ENCODE assay signal across 8 cellular contexts in the genomic region with DNA sequence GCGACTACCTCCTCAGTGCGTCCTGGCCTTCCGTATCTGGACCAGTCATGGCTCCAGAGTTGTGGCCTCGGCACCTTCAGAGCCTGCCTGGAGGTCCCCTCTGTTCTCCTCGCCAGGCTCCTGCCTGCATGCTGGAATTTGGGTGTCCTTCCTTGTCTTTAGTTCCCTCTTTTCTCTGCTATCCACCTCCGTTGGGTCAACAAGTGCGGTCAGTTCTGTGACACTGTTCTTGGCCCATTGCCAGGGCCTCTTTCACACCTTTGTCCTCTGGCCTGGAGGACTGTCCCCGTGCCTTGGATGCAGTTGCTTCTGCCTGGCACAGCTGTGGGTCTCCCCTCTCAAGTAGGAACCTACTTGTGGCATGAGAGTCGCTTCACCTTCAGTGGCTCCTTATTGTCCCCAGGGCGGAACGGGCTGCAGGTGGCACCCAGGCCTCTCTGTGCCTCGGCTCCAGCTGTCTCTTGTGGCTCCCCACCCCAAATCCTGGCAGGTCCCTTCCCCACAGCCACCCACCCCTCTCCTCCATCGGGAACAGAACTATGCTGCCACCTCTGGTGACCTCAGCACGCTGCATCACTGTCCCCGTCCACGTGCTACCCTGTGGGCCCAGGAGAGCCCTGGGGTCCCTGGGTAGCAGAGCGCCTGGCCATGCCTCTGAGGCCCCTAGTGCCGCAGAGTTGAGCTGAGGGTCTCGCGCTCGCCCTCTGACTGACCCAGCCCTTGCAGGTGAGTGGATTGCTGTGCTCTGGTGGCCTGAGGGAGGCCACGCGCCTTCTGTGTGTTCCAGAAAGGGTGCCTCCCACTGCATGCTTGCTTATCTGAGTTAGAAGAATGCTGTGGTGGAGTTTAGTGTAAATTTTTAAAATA. TPM values are rescaled to one million over a fixed set of nuclear protein-coding genes. Genes with fewer than 3 reads are reported as not detected.
A peak's percentile ranks its signal among the peaks of the same experiment; 100 is the strongest.
DNase-seq lines count a peak whose midpoint lies in the region; ATAC-seq and TF ChIP-seq lines count a peak whose summit lies in the region.

No MANE protein-coding gene starts in this region.

- peaks cover 6% of the 10 kb centered on the region; the same call in 1 of the 2 replicates for H3K4me1 ChIP-seq in MM.1S (ENCODE audit: low read length)
- H3K4me1 ChIP-seq in gastrocnemius medialis, result peaks cover 44 to 49% of the 10 kb centered on the region in 2 donors
- H3K4me1 ChIP-seq in naive thymus-derived CD4-positive, alpha-beta T cell (ENCODE audit: control insufficient read depth in 2 of 2, insufficient read depth in 2 of 2, low read length in 2 of 2), result peaks cover 23 to 42% of the 10 kb centered on the region in 2 donors

- H3K9ac ChIP-seq in MM.1S (ENCODE audit: low read length), result no peak overlapping the region

- H3K27ac Mint-ChIP-seq in dendritic cell treated with granulocyte-macrophage colony-stimulating factor and Interleukin-4, amounts not matched to agents 40 ng/mL and 50 ng/mL, for 4 days, result peak overlapping the region; percentile 28
- H3K27ac Mint-ChIP-seq in naive thymus-derived CD4-positive, alpha-beta T cell, result peak overlapping the region in 3 of 9 donors; percentile 45 to 76 (median 55)

- H3K36me3 Mint-ChIP-seq in dendritic cell treated with granulocyte-macrophage colony-stimulating factor and Interleukin-4, amounts not matched to agents 40 ng/mL and 50 ng/mL, for 4 days (ENCODE audit: low read depth), result peaks cover 56% of the 10 kb centered on the region
- peaks cover 12 to 39% (median 21%) of the 10 kb centered on the region in 5 donors for H3K36me3 Mint-ChIP-seq in naive thymus-derived CD4-positive, alpha-beta T cell

- H3K9me2 ChIP-seq in MM.1S (replicated peaks; ENCODE audit: insufficient read depth, low read length), result no peaks in the 10 kb centered on the region

- H3K36me3 ChIP-seq in MM.1S (replicated peaks; ENCODE audit: insufficient read depth, low read length) (peaks cover 5% of the 10 kb centered on the region; the same call in 1 of the 2 replicates), gastrocnemius medialis (peaks cover 0 to 43% of the 10 kb centered on the region in 2 donors)
- peaks cover 10 to 44% (median 13%) of the 10 kb centered on the region in 3 experiments for H3K36me3 ChIP-seq in naive thymus-derived CD4-positive, alpha-beta T cell (ENCODE audit: control insufficient read depth in 2 of 3, insufficient read depth in 3 of 3, low read length in 3 of 3)

- peak; percentile 34 for TF ChIP-seq CTCF in MM.1S (IDR thresholded peaks at IDR 0.05; ENCODE audit: low read length)
- TF ChIP-seq CTCF in gastrocnemius medialis (IDR thresholded peaks at IDR 0.05 in 4 of 5, conservative IDR thresholded peaks at IDR 0.05 in 1 of 5), result peak in 2 of 5 experiments; percentile 12 to 30

- peaks cover 82% of the 10 kb centered on the region for H3K79me2 ChIP-seq in MM.1S (ENCODE audit: low read length)

- no peaks in the 10 kb centered on the region for H3K9me3 ChIP-seq in MM.1S (replicated peaks; ENCODE audit: insufficient read depth, low read length)
- no peaks in the 10 kb centered on the region for H3K9me3 ChIP-seq in gastrocnemius medialis
- no peaks in the 10 kb centered on the region for H3K9me3 ChIP-seq in naive thymus-derived CD4-positive, alpha-beta T cell (ENCODE audit: control insufficient read depth in 2 of 3, low read length in 3 of 3)

- no peak overlapping the region for H3K4me2 ChIP-seq in MM.1S (ENCODE audit: low read depth, low read length)

- in situ Hi-C loops in gastrocnemius medialis (cut with MboI; ENCODE audit: low sequenced_read_pairs in 4 of 4), result no loop called here

- H3F3A ChIP-seq in MM.1S (ENCODE audit: insufficient read depth, low read length), result no peaks in the 10 kb centered on the region

- H3K4me3 ChIP-seq in MM.1S (ENCODE audit: low read length) (no peak overlapping the region), gastrocnemius medialis (no peak overlapping the region)
- H3K4me3 ChIP-seq in naive thymus-derived CD4-positive, alpha-beta T cell (ENCODE audit: low read length), result no peak overlapping the region

- no peaks in the 10 kb centered on the region for H3K27me3 Mint-ChIP-seq in dendritic cell treated with granulocyte-macrophage colony-stimulating factor and Interleukin-4, amounts not matched to agents 40 ng/mL and 50 ng/mL, for 4 days
- H3K27me3 Mint-ChIP-seq in naive thymus-derived CD4-positive, alpha-beta T cell, result no peaks in the 10 kb centered on the region

- CTCF ChIA-PET in naive thymus-derived CD4-positive, alpha-beta T cell (lab: Charles Lee), result interaction anchor here (0.6 kb wide), 1 partner anchor 31 kb away, joined by 3 read pairs; no protein-coding TSS in a partner anchor

- H3K27ac ChIP-seq in MM.1S (ENCODE audit: low read length), result no peak overlapping the region
- H3K27ac ChIP-seq in gastrocnemius medialis, result peak overlapping the region; percentile 34 to 69 (median 60)
- no peak overlapping the region for H3K27ac ChIP-seq in naive thymus-derived CD4-positive, alpha-beta T cell (ENCODE audit: low read depth, low read length)

- H2AFZ ChIP-seq in MM.1S (ENCODE audit: low read length), result no peak overlapping the region

- H4K20me1 ChIP-seq in MM.1S (ENCODE audit: insufficient read depth, low read length), result peaks cover 12% of the 10 kb centered on the region

- H3K4me1 Mint-ChIP-seq in dendritic cell treated with granulocyte-macrophage colony-stimulating factor and Interleukin-4, amounts not matched to agents 40 ng/mL and 50 ng/mL, for 4 days (ENCODE audit: low read depth), result peaks cover 44% of the 10 kb centered on the region
- peaks cover 39 to 49% (median 44%) of the 10 kb centered on the region in 7 donors for H3K4me1 Mint-ChIP-seq in naive thymus-derived CD4-positive, alpha-beta T cell

- no peak for TF ChIP-seq POLR2A in gastrocnemius medialis (IDR thresholded peaks at IDR 0.05)

- no peak for ATAC-seq in gastrocnemius medialis
- ATAC-seq in naive thymus-derived CD4-positive, alpha-beta T cell, result no peak

- intact Hi-C loops in dendritic cell treated with granulocyte-macrophage colony-stimulating factor and Interleukin-4, amounts not matched to agents 40 ng/mL and 50 ng/mL, for 4 days (cut with micrococcal nuclease), result no loop called here
- intact Hi-C loops in gastrocnemius medialis (cut with DNase I; ENCODE audit: low total_unique reads), result loop anchor here (5.0 to 10.0 kb wide), 2 partner anchors 110 to 413 kb away; a partner anchor contains a TSS
- intact Hi-C loops in naive thymus-derived CD4-positive, alpha-beta T cell (cut with micrococcal nuclease), result no loop called here

- no peaks in the 10 kb centered on the region for H3K9me3 Mint-ChIP-seq in dendritic cell treated with granulocyte-macrophage colony-stimulating factor and Interleukin-4, amounts not matched to agents 40 ng/mL and 50 ng/mL, for 4 days
- peaks cover 0 to 1% (median 0%) of the 10 kb centered on the region in 11 donors for H3K9me3 Mint-ChIP-seq in naive thymus-derived CD4-positive, alpha-beta T cell

- H3K27me3 ChIP-seq in MM.1S (replicated peaks; ENCODE audit: insufficient read depth, low read length) (no peaks in the 10 kb centered on the region), gastrocnemius medialis (no peaks in the 10 kb centered on the region)
- no peaks in the 10 kb centered on the region for H3K27me3 ChIP-seq in naive thymus-derived CD4-positive, alpha-beta T cell (ENCODE audit: control insufficient read depth in 2 of 2, insufficient read depth in 2 of 2, low read length in 2 of 2)

- peak; percentile 3 for DNase-seq in NCI-H2196 (lab: John Stamatoyannopoulos, UW; ENCODE audit: unreplicated experiment)
- no peak for DNase-seq in NCI-H2196 treated with DMSO at 0.1 percent for 48 hours (lab: John Stamatoyannopoulos, UW; ENCODE audit: unreplicated experiment)
- DNase-seq in MM.1S, result no peak
- DNase-seq in gastrocnemius medialis, result peak; percentile 28 to 66
- DNase-seq in naive thymus-derived CD4-positive, alpha-beta T cell, result no peak
- DNase-seq in AG08396 (ENCODE audit: low spot score), result no peak
- no peak for DNase-seq in activated CD8-positive, alpha-beta memory T cell treated with anti-CD3 and anti-CD28 coated beads, Interleukin-2, amount 50 U/mL, for 48 hours

- H3K4me3 Mint-ChIP-seq in dendritic cell treated with granulocyte-macrophage colony-stimulating factor and Interleukin-4, amounts not matched to agents 40 ng/mL and 50 ng/mL, for 4 days, result no peak overlapping the region
- peak overlapping the region in 3 of 10 donors; percentile 10 to 30 (median 18) for H3K4me3 Mint-ChIP-seq in naive thymus-derived CD4-positive, alpha-beta T cell

- POLR2A ChIA-PET in naive thymus-derived CD4-positive, alpha-beta T cell (lab: Charles Lee), result interaction anchor here (0.7 kb wide), 1 partner anchor 63 kb away, joined by 3 read pairs; no protein-coding TSS in a partner anchor

RNA-seq across cellular contexts. Expression of a gene that starts 4.7 kb away (rescaled TPM):
- 10 to 100 TPM in 2 of 4 donors, 1 to 10 TPM in 2; 5.2 to 16.5 (median 11.2) TPM for total RNA-seq in gastrocnemius medialis
- 10 to 100 TPM; 33.4 to 63.6 (median 41.1) TPM for total RNA-seq in naive thymus-derived CD4-positive, alpha-beta T cell
- polyA plus RNA-seq in naive thymus-derived CD4-positive, alpha-beta T cell, result 1 to 10 TPM; 4.1 to 6.1 TPM

RNA-seq across cellular contexts. Expression of a gene that starts 31.1 kb away (rescaled TPM):
- total RNA-seq in gastrocnemius medialis, result 100 to 1,000 TPM in 2 of 4 donors, 10 to 100 TPM in 2; 79.4 to 147 (median 120) TPM
- 100 to 1,000 TPM in 1 of 5 experiments, 10 to 100 TPM in 4; 50.4 to 224 (median 74.8) TPM for total RNA-seq in naive thymus-derived CD4-positive, alpha-beta T cell
- polyA plus RNA-seq in naive thymus-derived CD4-positive, alpha-beta T cell, result 10 to 100 TPM; 86.1 to 90.6 TPM

RNA-seq across cellular contexts. Expression of a gene that starts 32.2 kb away (rescaled TPM):
- total RNA-seq in gastrocnemius medialis, result 10 to 100 TPM; 16.9 to 38.0 (median 28.2) TPM
- total RNA-seq in naive thymus-derived CD4-positive, alpha-beta T cell, result 100 to 1,000 TPM in 2 of 5 experiments, 10 to 100 TPM in 3; 92.0 to 134 (median 95.8) TPM
- 10 to 100 TPM; 30.0 to 44.5 TPM for polyA plus RNA-seq in naive thymus-derived CD4-positive, alpha-beta T cell

RNA-seq across cellular contexts. Expression of a gene that starts 46.8 kb away (rescaled TPM):
- 10 to 100 TPM in 3 of 4 donors, 1 to 10 TPM in 1; 7.3 to 15.8 (median 12.8) TPM for total RNA-seq in gastrocnemius medialis
- 10 to 100 TPM; 63.4 to 88.5 (median 79.2) TPM for total RNA-seq in naive thymus-derived CD4-positive, alpha-beta T cell
- 1 to 10 TPM in 1 of 2 donors, under 1 TPM in 1; 0.95 to 4.3 TPM for polyA plus RNA-seq in naive thymus-derived CD4-positive, alpha-beta T cell

Comparison
In these comparisons a context has a peak if more than half of its experiments do, and no peak if none do; other contexts are left out.
1. DNase-seq: peak in NCI-H2196 (single experiment) and gastrocnemius medialis (2 of 2); none in NCI-H2196 treated with DMSO at 0.1 percent for 48 hours (single experiment), MM.1S (single experiment), naive thymus-derived CD4-positive, alpha-beta T cell (0 of 9), AG08396 (single experiment) and activated CD8-positive, alpha-beta memory T cell treated with anti-CD3 and anti-CD28 coated beads, Interleukin-2, amount 50 U/mL, for 48 hours (single experiment).
2. H3K27ac ChIP-seq: peak in gastrocnemius medialis (4 of 4); none in MM.1S (single experiment) and naive thymus-derived CD4-positive, alpha-beta T cell (single experiment).